Comparison of ENCODE assay signal across 3 cellular contexts in the genomic region with DNA sequence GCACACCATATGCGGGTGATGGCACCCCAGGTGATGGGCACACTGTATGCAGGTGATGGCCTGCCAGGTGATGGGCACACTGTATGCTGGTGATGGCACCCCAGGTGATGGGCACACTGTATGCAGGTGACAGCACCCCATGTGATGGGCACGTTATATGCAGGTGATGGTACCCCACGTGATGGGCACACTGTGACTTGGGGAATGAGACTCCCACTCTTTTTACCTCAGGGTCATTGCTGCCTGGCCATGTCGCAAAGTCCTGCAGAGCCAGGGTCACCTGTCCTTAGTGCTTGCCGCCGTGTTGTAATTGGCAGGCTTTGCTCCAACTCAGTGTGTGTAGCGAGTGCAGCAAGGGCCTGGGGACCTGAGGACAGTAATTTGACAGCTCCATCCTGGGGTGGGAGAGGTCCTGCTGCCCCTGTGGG.
A peak's percentile ranks its signal among the peaks of the same experiment; 100 is the strongest.
TF ChIP-seq lines count a peak whose summit lies in the region.

No MANE protein-coding gene starts in this region.

TF ChIP-seq in A549, 52 proteins besides CTCF, POLR2A, EP300 and RAD21:
- no peak for TF ChIP-seq JUN (IDR thresholded peaks at IDR 0.05)
- no peak for TF ChIP-seq NFE2L2 (conservative IDR thresholded peaks at IDR 0.05; ENCODE audit: low read length)
- TF ChIP-seq ZNF302 (CRISPR knock-in tag; IDR thresholded peaks at IDR 0.05), result no peak
- TF ChIP-seq HOXB5 (CRISPR knock-in tag; IDR thresholded peaks at IDR 0.05), result no peak

TF ChIP-seq in IMR-90, 13 proteins besides CTCF, POLR2A, EP300 and RAD21:
- TF ChIP-seq MXI1 (IDR thresholded peaks at IDR 0.05; ENCODE audit: borderline replicate concordance, low read depth, low read length) (no peak), NFE2L2 (IDR thresholded peaks at IDR 0.05; ENCODE audit: low read depth, low read length) (no peak), SMC3 (IDR thresholded peaks at IDR 0.05; ENCODE audit: low read depth, low read length) (no peak), BHLHE40 (IDR thresholded peaks at IDR 0.05; ENCODE audit: low read depth, low read length) (no peak)
- TF ChIP-seq, protein P1, sequence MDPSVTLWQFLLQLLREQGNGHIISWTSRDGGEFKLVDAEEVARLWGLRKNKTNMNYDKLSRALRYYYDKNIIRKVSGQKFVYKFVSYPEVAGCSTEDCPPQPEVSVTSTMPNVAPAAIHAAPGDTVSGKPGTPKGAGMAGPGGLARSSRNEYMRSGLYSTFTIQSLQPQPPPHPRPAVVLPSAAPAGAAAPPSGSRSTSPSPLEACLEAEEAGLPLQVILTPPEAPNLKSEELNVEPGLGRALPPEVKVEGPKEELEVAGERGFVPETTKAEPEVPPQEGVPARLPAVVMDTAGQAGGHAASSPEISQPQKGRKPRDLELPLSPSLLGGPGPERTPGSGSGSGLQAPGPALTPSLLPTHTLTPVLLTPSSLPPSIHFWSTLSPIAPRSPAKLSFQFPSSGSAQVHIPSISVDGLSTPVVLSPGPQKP (IDR thresholded peaks at IDR 0.05; ENCODE audit: borderline replicate concordance, low read depth, low read length), result no peak

TF ChIP-seq in HepG2, 621 proteins besides CTCF, POLR2A, EP300 and RAD21 (continues in another document):
- TF ChIP-seq ZNF709 (CRISPR knock-in tag; IDR thresholded peaks at IDR 0.05), result no peak
- peak; percentile 80 for TF ChIP-seq ZBTB38 (CRISPR knock-in tag; IDR thresholded peaks at IDR 0.05)
- TF ChIP-seq ZNF619 (CRISPR knock-in tag; IDR thresholded peaks at IDR 0.05), result peak; percentile 78; the same call in 1 of the 2 replicates
- TF ChIP-seq, protein P2, sequence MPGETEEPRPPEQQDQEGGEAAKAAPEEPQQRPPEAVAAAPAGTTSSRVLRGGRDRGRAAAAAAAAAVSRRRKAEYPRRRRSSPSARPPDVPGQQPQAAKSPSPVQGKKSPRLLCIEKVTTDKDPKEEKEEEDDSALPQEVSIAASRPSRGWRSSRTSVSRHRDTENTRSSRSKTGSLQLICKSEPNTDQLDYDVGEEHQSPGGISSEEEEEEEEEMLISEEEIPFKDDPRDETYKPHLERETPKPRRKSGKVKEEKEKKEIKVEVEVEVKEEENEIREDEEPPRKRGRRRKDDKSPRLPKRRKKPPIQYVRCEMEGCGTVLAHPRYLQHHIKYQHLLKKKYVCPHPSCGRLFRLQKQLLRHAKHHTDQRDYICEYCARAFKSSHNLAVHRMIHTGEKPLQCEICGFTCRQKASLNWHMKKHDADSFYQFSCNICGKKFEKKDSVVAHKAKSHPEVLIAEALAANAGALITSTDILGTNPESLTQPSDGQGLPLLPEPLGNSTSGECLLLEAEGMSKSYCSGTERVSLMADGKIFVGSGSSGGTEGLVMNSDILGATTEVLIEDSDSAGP (CRISPR knock-in tag; IDR thresholded peaks at IDR 0.05; ENCODE audit: borderline replicate concordance), result no peak
- TF ChIP-seq PTBP1 (IDR thresholded peaks at IDR 0.05; ENCODE audit: low read depth, low read length, poor library complexity, severe bottlenecking), result no peak
- 0 out of 2 replicates have a peak, but pooled peaks have one; percentile 67 for TF ChIP-seq ZNF572 (CRISPR knock-in tag; IDR thresholded peaks at IDR 0.05)
- no peak for TF ChIP-seq ZBTB21 (CRISPR knock-in tag; IDR thresholded peaks at IDR 0.05)
- TF ChIP-seq ZNF274 (CRISPR knock-in tag; IDR thresholded peaks at IDR 0.05), result no peak
- TF ChIP-seq SPEN (CRISPR knock-in tag; IDR thresholded peaks at IDR 0.05; ENCODE audit: low read depth), result peak; percentile 22; the same call in 1 of the 2 replicates
- TF ChIP-seq SMYD3 (CRISPR knock-in tag; IDR thresholded peaks at IDR 0.05), result 0 out of 2 replicates have a peak, but pooled peaks have one; percentile 19
- TF ChIP-seq ZNF567 (CRISPR knock-in tag; IDR thresholded peaks at IDR 0.05; ENCODE audit: borderline replicate concordance), result no peak
- TF ChIP-seq ZNF839 (CRISPR knock-in tag; IDR thresholded peaks at IDR 0.05; ENCODE audit: borderline replicate concordance), result peak; percentile 34; the same call in 1 of the 2 replicates
- TF ChIP-seq SRY (CRISPR knock-in tag; IDR thresholded peaks at IDR 0.05), result peak; percentile 43; the same call in 1 of the 2 replicates
- peak; percentile 27; the same call in 1 of the 2 replicates for TF ChIP-seq ZNF225 (CRISPR knock-in tag; IDR thresholded peaks at IDR 0.05)
- TF ChIP-seq KDM6A (CRISPR knock-in tag; IDR thresholded peaks at IDR 0.05; ENCODE audit: low read depth), result no peak
- TF ChIP-seq NRL (CRISPR knock-in tag; IDR thresholded peaks at IDR 0.05; ENCODE audit: borderline replicate concordance), result peak; percentile 68; the same call in 1 of the 2 replicates
- TF ChIP-seq, protein P3, sequence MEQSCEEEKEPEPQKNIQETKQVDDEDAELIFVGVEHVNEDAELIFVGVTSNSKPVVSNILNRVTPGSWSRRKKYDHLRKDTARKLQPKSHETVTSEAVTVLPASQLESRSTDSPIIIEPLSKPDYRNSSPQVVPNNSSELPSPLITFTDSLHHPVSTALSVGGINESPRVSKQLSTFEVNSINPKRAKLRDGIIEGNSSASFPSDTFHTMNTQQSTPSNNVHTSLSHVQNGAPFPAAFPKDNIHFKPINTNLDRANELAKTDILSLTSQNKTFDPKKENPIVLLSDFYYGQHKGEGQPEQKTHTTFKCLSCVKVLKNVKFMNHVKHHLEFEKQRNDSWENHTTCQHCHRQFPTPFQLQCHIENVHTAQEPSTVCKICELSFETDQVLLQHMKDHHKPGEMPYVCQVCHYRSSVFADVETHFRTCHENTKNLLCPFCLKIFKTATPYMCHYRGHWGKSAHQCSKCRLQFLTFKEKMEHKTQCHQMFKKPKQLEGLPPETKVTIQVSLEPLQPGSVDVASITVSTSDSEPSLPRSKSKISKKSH (CRISPR knock-in tag; IDR thresholded peaks at IDR 0.05; ENCODE audit: borderline replicate concordance), result 0 out of 2 replicates have a peak, but pooled peaks have one; percentile 38
- TF ChIP-seq SRF (IDR thresholded peaks at IDR 0.05; ENCODE audit: low read depth, low read length), result no peak
- TF ChIP-seq, protein P4, sequence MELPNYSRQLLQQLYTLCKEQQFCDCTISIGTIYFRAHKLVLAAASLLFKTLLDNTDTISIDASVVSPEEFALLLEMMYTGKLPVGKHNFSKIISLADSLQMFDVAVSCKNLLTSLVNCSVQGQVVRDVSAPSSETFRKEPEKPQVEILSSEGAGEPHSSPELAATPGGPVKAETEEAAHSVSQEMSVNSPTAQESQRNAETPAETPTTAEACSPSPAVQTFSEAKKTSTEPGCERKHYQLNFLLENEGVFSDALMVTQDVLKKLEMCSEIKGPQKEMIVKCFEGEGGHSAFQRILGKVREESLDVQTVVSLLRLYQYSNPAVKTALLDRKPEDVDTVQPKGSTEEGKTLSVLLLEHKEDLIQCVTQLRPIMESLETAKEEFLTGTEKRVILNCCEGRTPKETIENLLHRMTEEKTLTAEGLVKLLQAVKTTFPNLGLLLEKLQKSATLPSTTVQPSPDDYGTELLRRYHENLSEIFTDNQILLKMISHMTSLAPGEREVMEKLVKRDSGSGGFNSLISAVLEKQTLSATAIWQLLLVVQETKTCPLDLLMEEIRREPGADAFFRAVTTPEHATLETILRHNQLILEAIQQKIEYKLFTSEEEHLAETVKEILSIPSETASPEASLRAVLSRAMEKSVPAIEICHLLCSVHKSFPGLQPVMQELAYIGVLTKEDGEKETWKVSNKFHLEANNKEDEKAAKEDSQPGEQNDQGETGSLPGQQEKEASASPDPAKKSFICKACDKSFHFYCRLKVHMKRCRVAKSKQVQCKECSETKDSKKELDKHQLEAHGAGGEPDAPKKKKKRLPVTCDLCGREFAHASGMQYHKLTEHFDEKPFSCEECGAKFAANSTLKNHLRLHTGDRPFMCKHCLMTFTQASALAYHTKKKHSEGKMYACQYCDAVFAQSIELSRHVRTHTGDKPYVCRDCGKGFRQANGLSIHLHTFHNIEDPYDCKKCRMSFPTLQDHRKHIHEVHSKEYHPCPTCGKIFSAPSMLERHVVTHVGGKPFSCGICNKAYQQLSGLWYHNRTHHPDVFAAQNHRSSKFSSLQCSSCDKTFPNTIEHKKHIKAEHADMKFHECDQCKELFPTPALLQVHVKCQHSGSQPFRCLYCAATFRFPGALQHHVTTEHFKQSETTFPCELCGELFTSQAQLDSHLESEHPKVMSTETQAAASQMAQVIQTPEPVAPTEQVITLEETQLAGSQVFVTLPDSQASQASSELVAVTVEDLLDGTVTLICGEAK (IDR thresholded peaks at IDR 0.05), result no peak
- TF ChIP-seq, protein P4 (CRISPR knock-in tag; IDR thresholded peaks at IDR 0.05), result peak; percentile 46; the same call in 1 of the 2 replicates
- no peak for TF ChIP-seq ERF (CRISPR knock-in tag; IDR thresholded peaks at IDR 0.05)
- TF ChIP-seq, protein P5, sequence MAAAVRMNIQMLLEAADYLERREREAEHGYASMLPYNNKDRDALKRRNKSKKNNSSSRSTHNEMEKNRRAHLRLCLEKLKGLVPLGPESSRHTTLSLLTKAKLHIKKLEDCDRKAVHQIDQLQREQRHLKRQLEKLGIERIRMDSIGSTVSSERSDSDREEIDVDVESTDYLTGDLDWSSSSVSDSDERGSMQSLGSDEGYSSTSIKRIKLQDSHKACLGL (CRISPR knock-in tag; IDR thresholded peaks at IDR 0.05), result no peak
- TF ChIP-seq EEA1 (CRISPR knock-in tag; IDR thresholded peaks at IDR 0.05; ENCODE audit: borderline replicate concordance), result 0 out of 2 replicates have a peak, but pooled peaks have one; percentile 55
- no peak for TF ChIP-seq ZMYM2 (CRISPR knock-in tag; IDR thresholded peaks at IDR 0.05)
- no peak for TF ChIP-seq MIXL1 (CRISPR knock-in tag; IDR thresholded peaks at IDR 0.05)
- 0 out of 2 replicates have a peak, but pooled peaks have one; percentile 9 for TF ChIP-seq SALL1 (CRISPR knock-in tag; IDR thresholded peaks at IDR 0.05)
- TF ChIP-seq, protein P6, sequence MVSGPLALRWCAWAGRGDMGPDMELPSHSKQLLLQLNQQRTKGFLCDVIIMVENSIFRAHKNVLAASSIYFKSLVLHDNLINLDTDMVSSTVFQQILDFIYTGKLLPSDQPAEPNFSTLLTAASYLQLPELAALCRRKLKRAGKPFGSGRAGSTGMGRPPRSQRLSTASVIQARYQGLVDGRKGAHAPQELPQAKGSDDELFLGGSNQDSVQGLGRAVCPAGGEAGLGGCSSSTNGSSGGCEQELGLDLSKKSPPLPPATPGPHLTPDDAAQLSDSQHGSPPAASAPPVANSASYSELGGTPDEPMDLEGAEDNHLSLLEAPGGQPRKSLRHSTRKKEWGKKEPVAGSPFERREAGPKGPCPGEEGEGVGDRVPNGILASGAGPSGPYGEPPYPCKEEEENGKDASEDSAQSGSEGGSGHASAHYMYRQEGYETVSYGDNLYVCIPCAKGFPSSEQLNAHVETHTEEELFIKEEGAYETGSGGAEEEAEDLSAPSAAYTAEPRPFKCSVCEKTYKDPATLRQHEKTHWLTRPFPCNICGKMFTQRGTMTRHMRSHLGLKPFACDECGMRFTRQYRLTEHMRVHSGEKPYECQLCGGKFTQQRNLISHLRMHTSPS (CRISPR knock-in tag; IDR thresholded peaks at IDR 0.05; ENCODE audit: low read depth), result no peak
- TF ChIP-seq, protein P7, sequence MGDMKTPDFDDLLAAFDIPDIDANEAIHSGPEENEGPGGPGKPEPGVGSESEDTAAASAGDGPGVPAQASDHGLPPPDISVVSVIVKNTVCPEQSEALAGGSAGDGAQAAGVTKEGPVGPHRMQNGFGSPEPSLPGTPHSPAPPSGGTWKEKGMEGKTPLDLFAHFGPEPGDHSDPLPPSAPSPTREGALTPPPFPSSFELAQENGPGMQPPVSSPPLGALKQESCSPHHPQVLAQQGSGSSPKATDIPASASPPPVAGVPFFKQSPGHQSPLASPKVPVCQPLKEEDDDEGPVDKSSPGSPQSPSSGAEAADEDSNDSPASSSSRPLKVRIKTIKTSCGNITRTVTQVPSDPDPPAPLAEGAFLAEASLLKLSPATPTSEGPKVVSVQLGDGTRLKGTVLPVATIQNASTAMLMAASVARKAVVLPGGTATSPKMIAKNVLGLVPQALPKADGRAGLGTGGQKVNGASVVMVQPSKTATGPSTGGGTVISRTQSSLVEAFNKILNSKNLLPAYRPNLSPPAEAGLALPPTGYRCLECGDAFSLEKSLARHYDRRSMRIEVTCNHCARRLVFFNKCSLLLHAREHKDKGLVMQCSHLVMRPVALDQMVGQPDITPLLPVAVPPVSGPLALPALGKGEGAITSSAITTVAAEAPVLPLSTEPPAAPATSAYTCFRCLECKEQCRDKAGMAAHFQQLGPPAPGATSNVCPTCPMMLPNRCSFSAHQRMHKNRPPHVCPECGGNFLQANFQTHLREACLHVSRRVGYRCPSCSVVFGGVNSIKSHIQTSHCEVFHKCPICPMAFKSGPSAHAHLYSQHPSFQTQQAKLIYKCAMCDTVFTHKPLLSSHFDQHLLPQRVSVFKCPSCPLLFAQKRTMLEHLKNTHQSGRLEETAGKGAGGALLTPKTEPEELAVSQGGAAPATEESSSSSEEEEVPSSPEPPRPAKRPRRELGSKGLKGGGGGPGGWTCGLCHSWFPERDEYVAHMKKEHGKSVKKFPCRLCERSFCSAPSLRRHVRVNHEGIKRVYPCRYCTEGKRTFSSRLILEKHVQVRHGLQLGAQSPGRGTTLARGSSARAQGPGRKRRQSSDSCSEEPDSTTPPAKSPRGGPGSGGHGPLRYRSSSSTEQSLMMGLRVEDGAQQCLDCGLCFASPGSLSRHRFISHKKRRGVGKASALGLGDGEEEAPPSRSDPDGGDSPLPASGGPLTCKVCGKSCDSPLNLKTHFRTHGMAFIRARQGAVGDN (CRISPR knock-in tag; IDR thresholded peaks at IDR 0.05), result peak; percentile 68
